In the genomic region with DNA sequence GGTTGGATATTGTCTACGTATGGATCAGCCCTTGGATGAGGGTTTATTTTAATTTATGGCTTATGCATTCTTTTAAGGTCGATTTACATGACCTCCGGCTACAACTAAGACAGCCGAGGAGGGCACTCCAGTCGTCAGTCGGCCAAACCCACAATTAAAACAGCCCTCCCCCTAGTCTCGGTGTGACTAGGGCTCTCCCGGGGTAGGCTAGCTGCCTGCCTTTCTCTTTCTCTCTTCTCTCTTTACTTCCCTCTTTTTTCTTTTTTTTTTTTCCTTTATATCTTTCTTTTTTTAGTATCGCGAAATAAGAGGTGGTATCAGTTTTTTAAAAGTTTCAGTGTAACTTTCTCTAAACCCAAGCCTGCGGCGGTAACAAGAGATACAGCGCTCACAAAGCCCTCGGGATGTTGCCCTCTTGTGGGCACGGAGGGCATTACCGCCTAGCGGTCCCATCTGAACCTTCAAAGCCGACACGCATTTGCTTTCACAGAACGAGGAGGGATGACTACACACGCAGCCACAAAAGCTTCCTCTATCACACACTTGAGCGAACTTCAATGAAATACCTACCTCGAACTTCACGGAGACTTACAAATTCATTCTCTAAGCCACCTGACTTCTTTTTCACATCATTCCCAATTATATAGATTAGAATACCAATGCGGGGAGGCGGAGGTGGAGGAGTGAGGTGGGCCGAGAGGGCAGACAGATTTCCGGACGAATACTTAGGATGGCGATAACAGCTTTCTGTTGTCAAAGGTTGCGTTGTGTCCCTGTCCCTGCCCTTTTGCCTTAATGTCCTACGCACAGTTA, we compare ENCODE assay signal across 8 cellular contexts.
DNase-seq lines count a peak whose midpoint lies in the region; ATAC-seq and TF ChIP-seq lines count a peak whose summit lies in the region.

No MANE protein-coding gene starts in this region.

- H3K36me3 ChIP-seq in left ventricle myocardium inferior (no peaks in the 10 kb centered on the region), prostate gland (no peaks in the 10 kb centered on the region)

- WGBS in prostate gland = 2% methylated on average over 32 of the region's 32 CpGs

- peaks cover 58% of the 10 kb centered on the region for H3K27me3 ChIP-seq in left ventricle myocardium inferior (ENCODE audit: low read depth)
- peaks cover 11% of the 10 kb centered on the region for H3K27me3 ChIP-seq in prostate gland (replicated peaks; ENCODE audit: insufficient read depth)

- POLR2A ChIA-PET in T-cell (lab: Charles Lee) = no interaction called here

- DNase-seq in GM12864 (ENCODE audit: low read depth) (peak; percentile 49), NB4 (ENCODE audit: low read depth) (peak; percentile 80), T-cell (peak; percentile 52 to 83 (median 73)), amygdala (lab: John Stamatoyannopoulos, UW) (peak in 48 of 56 donors; percentile 25 to 93 (median 68)), left ventricle myocardium inferior (peak; percentile 93), prostate gland (ENCODE audit: low spot score) (peak; percentile 90), ureter (ENCODE audit: low spot score) (peak; percentile 90)

- TF ChIP-seq CTCF in GM12864 (IDR thresholded peaks at IDR 0.05; ENCODE audit: low read depth, low read length, missing control alignments) = peak; percentile 98
- TF ChIP-seq CTCF in NB4 (IDR thresholded peaks at IDR 0.05; ENCODE audit: low read depth, low read length) = peak; percentile 94
- peak; percentile 99 for TF ChIP-seq CTCF in left ventricle myocardium inferior (IDR thresholded peaks at IDR 0.05; ENCODE audit: borderline replicate concordance)
- TF ChIP-seq CTCF in prostate gland (IDR thresholded peaks at IDR 0.05) = peak; percentile 91 to 94 (median 92)

- H3K27ac ChIP-seq in left ventricle myocardium inferior (replicated peaks) (peak overlapping the region; percentile 97), prostate gland (peak overlapping the region; percentile 60 to 71)

- intact Hi-C loops in left ventricle myocardium inferior (cut with micrococcal nuclease) = loop anchor here (10.0 kb wide), 1 partner anchor 951 kb away; no protein-coding TSS in a partner anchor
- intact Hi-C loops in prostate gland (cut with DNase I) = loop anchor here (2.0 kb wide), 1 partner anchor 955 kb away; no protein-coding TSS in a partner anchor

- H3K4me3 ChIP-seq in GM12864 (ENCODE audit: low read depth, low read length) (no peak overlapping the region; the same call in 1 of the 2 replicates), NB4 (ENCODE audit: low read depth, low read length) (no peak overlapping the region), left ventricle myocardium inferior (peak overlapping the region; percentile 83), prostate gland (peak overlapping the region; percentile 49 to 51)

- ATAC-seq in HG02588 (IDR thresholded peaks at IDR 0.05; ENCODE audit: unreplicated experiment) = peak; percentile 94
- peak; percentile 83 to 90 (median 86) for ATAC-seq in T-cell (replicated peaks in 1 of 4)

- H3K9me3 Mint-ChIP-seq in T-cell = peaks cover 0 to 5% (median 0%) of the 10 kb centered on the region in 3 donors

- CTCF ChIA-PET in T-cell (lab: Charles Lee) = interaction anchor here in 1 of 2 donors (0.7 kb wide), 1 partner anchor 143 kb away, joined by 3 read pairs; no protein-coding TSS in a partner anchor

- peaks cover 4% of the 10 kb centered on the region for H3K36me3 Mint-ChIP-seq in T-cell

- TF ChIP-seq POLR2A in NB4 (IDR thresholded peaks at IDR 0.05; ENCODE audit: extremely low read depth, insufficient read length) (no peak), prostate gland (IDR thresholded peaks at IDR 0.05) (peak; percentile 50)

- peak overlapping the region in 1 of 2 donors; percentile 27 for H3K27ac Mint-ChIP-seq in T-cell

- no peaks in the 10 kb centered on the region for H3K9me3 ChIP-seq in left ventricle myocardium inferior (replicated peaks)
- H3K9me3 ChIP-seq in prostate gland = no peaks in the 10 kb centered on the region

- peaks cover 24 to 32% (median 30%) of the 10 kb centered on the region in 3 donors for H3K4me1 Mint-ChIP-seq in T-cell

- H3K4me3 Mint-ChIP-seq in T-cell = peak overlapping the region in 2 of 3 donors; percentile 75 to 77

- H3K4me1 ChIP-seq in left ventricle myocardium inferior (peaks cover 66% of the 10 kb centered on the region), prostate gland (replicated peaks) (no peaks in the 10 kb centered on the region)

- H3K27me3 Mint-ChIP-seq in T-cell = peaks cover 42 to 51% of the 10 kb centered on the region in 2 donors

Comparison
In these comparisons a context has a peak if more than half of its experiments do, and no peak if none do; other contexts are left out.
1. H3K4me3 ChIP-seq: peak in left ventricle myocardium inferior (single experiment) and prostate gland (2 of 2); none in GM12864 (single experiment) and NB4 (single experiment).
2. Peak in every context shown above with its lines, with median percentiles within 50 percentile points of each other: DNase-seq and CTCF ChIP-seq.